In the genomic region with DNA sequence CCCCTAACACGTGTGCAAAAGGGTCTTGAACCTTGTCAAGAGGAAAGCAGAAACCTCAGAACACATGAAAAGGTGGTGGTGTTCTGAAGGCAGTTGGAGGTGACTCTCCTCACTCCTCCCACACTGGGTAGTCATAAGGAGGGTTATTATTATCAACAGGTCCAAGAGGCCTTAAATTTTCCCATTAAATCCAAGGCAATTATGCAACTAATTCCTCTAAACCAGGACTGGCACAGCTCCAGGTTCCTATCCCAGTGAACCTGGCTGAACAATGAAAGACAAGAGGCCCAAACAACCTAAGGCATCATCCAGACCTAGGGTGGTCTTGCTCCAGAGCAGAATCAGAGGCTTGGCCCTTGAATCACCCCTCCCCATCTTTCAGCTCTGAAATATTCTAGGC, we compare ENCODE assay signal across 25 cellular contexts.
"Had no signal": no experiment of that assay in that cellular context is flagged by ENCODE, and none has a peak within 500 bp of the region (broad histone marks: within the 10 kb centered on the region; RNA-seq: fewer than 3 reads in every experiment).

No MANE protein-coding gene starts in this region.

- ATAC-seq: activated T-cell treated with anti-CD3 and anti-CD28 coated beads, Interleukin-2, amount 50 U/mL, for 4 hours; left ventricle myocardium superior; natural killer cell treated with Interleukin-12 subunit alpha and Interleukin-12 subunit beta and Interleukin-15 and Interleukin-18, amount 100 ng/mL, for 72 hours had no signal

- H3K36me3 Mint-ChIP-seq: brain; natural killer cell treated with Interleukin-12 subunit alpha and Interleukin-12 subunit beta and Interleukin-15 and Interleukin-18, amount 100 ng/mL, for 72 hours; type B pancreatic cell had no signal

- H3K36me3 ChIP-seq: esophagus squamous epithelium, right atrium auricular region had no signal

- H3K27me3 ChIP-seq: right atrium auricular region had no signal

- H3K27me3 Mint-ChIP-seq: brain, type B pancreatic cell had no signal

- DNase-seq: activated CD4-positive, alpha-beta memory T cell treated with anti-CD3 and anti-CD28 coated beads, Interleukin-2, amount 10 ng/mL, durations not matched to agents 7 days and 5 days; activated effector memory CD4-positive, alpha-beta T cell treated with Interleukin-2 at 50 U/mL for 16 hours; activated naive CD4-positive, alpha-beta T cell treated with anti-CD3 and anti-CD28 coated beads, Interleukin-2, amount 50 U/mL, for 16 hours; activated T-cell treated with anti-CD3 and anti-CD28 coated beads, Interleukin-2, amount 50 U/mL, for 4 hours; cortex of kidney; effector CD8-positive, alpha-beta T cell; esophagus squamous epithelium; foreskin fibroblast; glutamatergic neuron; hypothalamus; kidney; left ventricle myocardium superior; mesendoderm; nucleus accumbens; stimulated activated CD4-positive, alpha-beta T cell treated with anti-CD3 and anti-CD28 coated beads, Interleukin-15, amount 100 ng/mL, for 24 hours; stimulated activated CD4-positive, alpha-beta T cell treated with anti-CD3 and anti-CD28 coated beads, Interleukin-4, amount 100 ng/mL, for 1 hour; stimulated activated naive CD4-positive, alpha-beta T cell; substantia nigra; T-helper 1 cell had no signal

- H3K4me1 ChIP-seq: esophagus squamous epithelium, right atrium auricular region had no signal

- H3K4me3 ChIP-seq: esophagus squamous epithelium, right atrium auricular region, skin epidermis had no signal

- H3K27ac ChIP-seq: esophagus squamous epithelium, right atrium auricular region, skin epidermis, VCaP had no signal

- H3K9me3 Mint-ChIP-seq: activated CD4-positive, alpha-beta memory T cell treated with anti-CD3 and anti-CD28 coated beads, Interleukin-2, amount 10 ng/mL, durations not matched to agents 7 days and 5 days; activated T-cell treated with anti-CD3 and anti-CD28 coated beads, Interleukin-2, amount 50 U/mL, for 4 hours had no signal

- H3K9me3 ChIP-seq: esophagus squamous epithelium, right atrium auricular region had no signal

- H3K4me3 Mint-ChIP-seq: activated CD4-positive, alpha-beta memory T cell treated with anti-CD3 and anti-CD28 coated beads, Interleukin-2, amount 10 ng/mL, durations not matched to agents 7 days and 5 days; activated T-cell treated with anti-CD3 and anti-CD28 coated beads, Interleukin-2, amount 50 U/mL, for 4 hours; brain; natural killer cell treated with Interleukin-12 subunit alpha and Interleukin-12 subunit beta and Interleukin-15 and Interleukin-18, amount 100 ng/mL, for 72 hours; type B pancreatic cell had no signal

- H3K27ac Mint-ChIP-seq: activated CD4-positive, alpha-beta memory T cell treated with anti-CD3 and anti-CD28 coated beads, Interleukin-2, amount 10 ng/mL, durations not matched to agents 7 days and 5 days; natural killer cell treated with Interleukin-12 subunit alpha and Interleukin-12 subunit beta and Interleukin-15 and Interleukin-18, amount 100 ng/mL, for 72 hours; type B pancreatic cell had no signal
